In genomic region chr13:23175920-23176319, GRCh38 we compare ENCODE assay signal across 12 cellular contexts. TPM values are rescaled to one million over a fixed set of nuclear protein-coding genes. Genes with fewer than 3 reads are reported as not detected.
A peak's percentile ranks its signal among the peaks of the same experiment; 100 is the strongest.
DNase-seq lines count a peak whose midpoint lies in the region; ATAC-seq and TF ChIP-seq lines count a peak whose summit lies in the region.
"Had no signal": no experiment of that assay in that cellular context is flagged by ENCODE, and none has a peak within 500 bp of the region (broad histone marks: within the 10 kb centered on the region; RNA-seq: fewer than 3 reads in every experiment).

No MANE protein-coding gene starts in this region.

- H3K4me1 ChIP-seq in IMR-90 (ENCODE audit: control insufficient read depth, insufficient read depth, low read length) (no peaks in the 10 kb centered on the region), lower lobe of right lung (no peaks in the 10 kb centered on the region)
- H3K4me1 ChIP-seq: parathyroid adenoma had no signal

- no peak overlapping the region for H2AK9ac ChIP-seq in IMR-90 (replicated peaks; ENCODE audit: low read depth, low read length, poor library complexity)

- POLR2A ChIA-PET in IMR-90 (lab: Charles Lee; ENCODE audit: unreplicated experiment): no interaction called here

- H3K79me1 ChIP-seq in IMR-90 (ENCODE audit: low read depth in 1 of 2, low read length in 2 of 2): no peaks in the 10 kb centered on the region

- H2BK5ac ChIP-seq in IMR-90 (ENCODE audit: low read depth, low read length, poor library complexity, severe bottlenecking): no peak overlapping the region

- TF ChIP-seq CTCF in CD14-positive monocyte (IDR thresholded peaks at IDR 0.05): peak; percentile 60
- peak; percentile 46 for TF ChIP-seq CTCF in IMR-90 (conservative IDR thresholded peaks at IDR 0.05; ENCODE audit: low read depth, low read length)
- peak; percentile 29 for TF ChIP-seq CTCF in lower lobe of right lung (IDR thresholded peaks at IDR 0.05)
- TF ChIP-seq CTCF in natural killer cell (IDR thresholded peaks at IDR 0.05): no peak

- H3K18ac ChIP-seq in IMR-90 (ENCODE audit: low read depth, low read length): no peak overlapping the region

- H3K9me3 ChIP-seq in IMR-90 (ENCODE audit: control insufficient read depth, insufficient read depth, low read length) (no peaks in the 10 kb centered on the region), lower lobe of right lung (no peaks in the 10 kb centered on the region)

- WGBS in IMR-90 (ENCODE audit: extremely low coverage in 2 of 2, insufficient read length in 1 of 2), 2 experiments: no CpG with 5 or more reads among the region's 1 CpG

- in situ Hi-C loops in IMR-90 (cut with MboI; ENCODE audit: low sequenced_read_pairs): no loop called here

- H4K5ac ChIP-seq in IMR-90 (ENCODE audit: low read depth, low read length): no peak overlapping the region

- no peak overlapping the region for H2BK20ac ChIP-seq in IMR-90 (ENCODE audit: low read depth, low read length)

- no peak overlapping the region for H3K4ac ChIP-seq in IMR-90 (ENCODE audit: low read depth, low read length)

- H3K4me3 ChIP-seq in IMR-90 (ENCODE audit: insufficient read depth, low read depth, low read length): no peak overlapping the region
- no peak overlapping the region for H3K4me3 ChIP-seq in lower lobe of right lung

- H3K36me3 Mint-ChIP-seq in CD14-positive monocyte (no peaks in the 10 kb centered on the region), natural killer cell (no peaks in the 10 kb centered on the region)

- no peak overlapping the region for H3K56ac ChIP-seq in IMR-90 (ENCODE audit: extremely low read depth, insufficient read depth, low read length)

- dilution Hi-C loops in IMR-90 (cut with HindIII; ENCODE audit: low sequenced_read_pairs, unreplicated experiment): no loop called here

- no peak overlapping the region for H2AFZ ChIP-seq in IMR-90 (replicated peaks; ENCODE audit: low read length, poor library complexity)
- H2AFZ ChIP-seq: parathyroid adenoma had no signal

- no peak overlapping the region for H3K9ac ChIP-seq in IMR-90 (ENCODE audit: low read depth, low read length)
- H3K9ac ChIP-seq: parathyroid adenoma had no signal

- no peak overlapping the region for H3K4me2 ChIP-seq in IMR-90 (ENCODE audit: low read depth, low read length)

- DNase-seq in CD14-positive monocyte (ENCODE audit: low spot score) (no peak), IMR-90 (peak; percentile 11), amniotic epithelial cell (ENCODE audit: low read depth) (peak; percentile 6), lower lobe of right lung (no peak), NCI-H2171 (lab: John Stamatoyannopoulos, UW) (no peak), SKM-1 (lab: John Stamatoyannopoulos, UW; ENCODE audit: unreplicated experiment) (no peak), natural killer cell (no peak)
- DNase-seq: activated T-cell treated with anti-CD3 and anti-CD28 coated beads, Interleukin-2, amount 50 U/mL, for 24 hours; NCI-H446 had no signal

- H3K27me3 ChIP-seq in IMR-90 (ENCODE audit: control insufficient read depth, insufficient read depth, low read length): 0 out of 2 replicates have a peak, but pooled peaks cover 2% of the 10 kb centered on the region
- no peaks in the 10 kb centered on the region for H3K27me3 ChIP-seq in lower lobe of right lung (ENCODE audit: low read depth)

- H2BK120ac ChIP-seq in IMR-90 (ENCODE audit: low read depth, low read length): no peak overlapping the region

- no peak overlapping the region for H4K8ac ChIP-seq in IMR-90 (ENCODE audit: low read depth in 2 of 2, low read length in 2 of 2)

- H3K4me3 Mint-ChIP-seq in CD14-positive monocyte (no peak overlapping the region), natural killer cell (no peak overlapping the region)
- H3K4me3 Mint-ChIP-seq: activated T-cell treated with anti-CD3 and anti-CD28 coated beads, Interleukin-2, amount 50 U/mL, for 24 hours; T-helper 1 cell treated with Interleukin-12 subunit alpha and Interleukin-12 subunit beta and Interleukin-4 antibody, amounts not matched to agents 30 μg/mL and 1 μg/mL, for 36 hours had no signal

- H3K14ac ChIP-seq in IMR-90 (replicated peaks; ENCODE audit: low read depth, low read length): no peak overlapping the region

- H3K4me1 Mint-ChIP-seq in CD14-positive monocyte: no peaks in the 10 kb centered on the region
- H3K4me1 Mint-ChIP-seq in natural killer cell: no peaks in the 10 kb centered on the region

- H4K20me1 ChIP-seq in IMR-90 (ENCODE audit: insufficient read depth, low read length): no peaks in the 10 kb centered on the region

- CTCF ChIA-PET in IMR-90 (lab: Yijun Ruan, JAX): interaction anchor here (0.6 to 1.5 kb wide), 4 partner anchors 8 to 144 kb away, joined by 3 to 4 read pairs (median 3); no protein-coding TSS in a partner anchor

- no peaks in the 10 kb centered on the region for H3K36me3 ChIP-seq in IMR-90 (ENCODE audit: control insufficient read depth, insufficient read depth, low read length)
- H3K36me3 ChIP-seq in lower lobe of right lung: no peaks in the 10 kb centered on the region

- peaks cover 3 to 4% (median 4%) of the 10 kb centered on the region in 3 donors for H3K27me3 Mint-ChIP-seq in CD14-positive monocyte (ENCODE audit: low read depth in 3 of 3)
- peaks cover 0 to 3% of the 10 kb centered on the region in 2 donors for H3K27me3 Mint-ChIP-seq in natural killer cell (ENCODE audit: low read depth in 2 of 2)

- no peak overlapping the region for H2AK5ac ChIP-seq in IMR-90 (ENCODE audit: low read depth, low read length)

- TF ChIP-seq POLR2A in IMR-90 (IDR thresholded peaks at IDR 0.05; ENCODE audit: low read depth, low read length): no peak

- BruUV-seq in IMR-90 (replicated peaks; lab: Mats Ljungman, UMichigan): no TSS peak

- no peak overlapping the region for H4K91ac ChIP-seq in IMR-90 (ENCODE audit: insufficient read depth, low read depth, low read length)

- no peak overlapping the region for H3K27ac Mint-ChIP-seq in CD14-positive monocyte
- H3K27ac Mint-ChIP-seq in natural killer cell: no peak overlapping the region
- H3K27ac Mint-ChIP-seq: activated T-cell treated with anti-CD3 and anti-CD28 coated beads, Interleukin-2, amount 50 U/mL, for 24 hours; T-helper 1 cell treated with Interleukin-12 subunit alpha and Interleukin-12 subunit beta and Interleukin-4 antibody, amounts not matched to agents 30 μg/mL and 1 μg/mL, for 36 hours had no signal

- H3K23ac ChIP-seq in IMR-90 (ENCODE audit: low read depth, low read length): no peak overlapping the region

- no peak overlapping the region for H2BK15ac ChIP-seq in IMR-90 (ENCODE audit: low read depth, low read length)

- TF ChIP-seq RAD21 in IMR-90 (IDR thresholded peaks at IDR 0.05; ENCODE audit: low read length): peak; percentile 12; the same call in 1 of the 2 replicates

- no peaks in the 10 kb centered on the region for H3K9me1 ChIP-seq in IMR-90 (ENCODE audit: insufficient read depth, low read length)

- ATAC-seq in IMR-90 (ENCODE audit: low read depth) (peak; percentile 62; the same call in 1 of the 2 replicates), lower lobe of right lung (no peak), HG02759 (IDR thresholded peaks at IDR 0.05; ENCODE audit: unreplicated experiment) (no peak), natural killer cell (no peak)

- peaks cover 0 to 2% (median 0%) of the 10 kb centered on the region in 7 donors for H3K9me3 Mint-ChIP-seq in CD14-positive monocyte
- peaks cover 6% of the 10 kb centered on the region in 2 donors for H3K9me3 Mint-ChIP-seq in natural killer cell
- H3K9me3 Mint-ChIP-seq: activated T-cell treated with anti-CD3 and anti-CD28 coated beads, Interleukin-2, amount 50 U/mL, for 24 hours; T-helper 1 cell treated with Interleukin-12 subunit alpha and Interleukin-12 subunit beta and Interleukin-4 antibody, amounts not matched to agents 30 μg/mL and 1 μg/mL, for 36 hours had no signal

- intact Hi-C loops in CD14-positive monocyte (cut with micrococcal nuclease) (no loop called here), IMR-90 (cut with micrococcal nuclease) (loop anchor here (1.0 to 10.0 kb wide), 2 partner anchors 143 to 371 kb away; no protein-coding TSS in a partner anchor), lower lobe of right lung (cut with DNase I) (no loop called here), natural killer cell (cut with micrococcal nuclease) (no loop called here)

- no peak overlapping the region for H3K27ac ChIP-seq in IMR-90 (ENCODE audit: insufficient read depth, low read length)
- no peak overlapping the region for H3K27ac ChIP-seq in lower lobe of right lung
- H3K27ac ChIP-seq: parathyroid adenoma had no signal

TF ChIP-seq in IMR-90, 13 proteins besides CTCF, POLR2A, EP300 and RAD21:
- TF ChIP-seq SMC3 (IDR thresholded peaks at IDR 0.05; ENCODE audit: low read depth, low read length) (peak; percentile 25; the same call in 1 of the 2 replicates), CEBPB (IDR thresholded peaks at IDR 0.05; ENCODE audit: low read depth, low read length) (no peak)

RNA-seq across cellular contexts. Expression of gene SGCG, which starts 4.9 kb away (rescaled TPM):
- polyA plus RNA-seq in CD14-positive monocyte (not detected), IMR-90 (2012; rRNA removed) (0.06 TPM in 1 of 2 replicates, not detected in the other)
- total RNA-seq in IMR-90 (2012; rRNA removed) (under 0.01 TPM in 1 of 2 replicates, not detected in the other), lower lobe of right lung (3.2 TPM), natural killer cell (not detected)
- not detected in 2 replicates for polyA plus RNA-seq in IMR-90 (2012; cell fraction: cytosol; rRNA removed)
- 0.04 TPM in 1 of 2 replicates, not detected in the other for polyA plus RNA-seq in IMR-90 (2012; cell fraction: nucleus; rRNA removed; ENCODE audit: low replicate concordance)

Comparison
In these comparisons a context has a peak if more than half of its experiments do, and no peak if none do; other contexts are left out.
1. DNase-seq: peak in IMR-90 (single experiment) and amniotic epithelial cell (single experiment); none in CD14-positive monocyte (single experiment), lower lobe of right lung (single experiment), NCI-H2171 (single experiment), SKM-1 (single experiment) and natural killer cell (single experiment).